Comparison of ENCODE assay signal across 8 cellular contexts in the genomic region with DNA sequence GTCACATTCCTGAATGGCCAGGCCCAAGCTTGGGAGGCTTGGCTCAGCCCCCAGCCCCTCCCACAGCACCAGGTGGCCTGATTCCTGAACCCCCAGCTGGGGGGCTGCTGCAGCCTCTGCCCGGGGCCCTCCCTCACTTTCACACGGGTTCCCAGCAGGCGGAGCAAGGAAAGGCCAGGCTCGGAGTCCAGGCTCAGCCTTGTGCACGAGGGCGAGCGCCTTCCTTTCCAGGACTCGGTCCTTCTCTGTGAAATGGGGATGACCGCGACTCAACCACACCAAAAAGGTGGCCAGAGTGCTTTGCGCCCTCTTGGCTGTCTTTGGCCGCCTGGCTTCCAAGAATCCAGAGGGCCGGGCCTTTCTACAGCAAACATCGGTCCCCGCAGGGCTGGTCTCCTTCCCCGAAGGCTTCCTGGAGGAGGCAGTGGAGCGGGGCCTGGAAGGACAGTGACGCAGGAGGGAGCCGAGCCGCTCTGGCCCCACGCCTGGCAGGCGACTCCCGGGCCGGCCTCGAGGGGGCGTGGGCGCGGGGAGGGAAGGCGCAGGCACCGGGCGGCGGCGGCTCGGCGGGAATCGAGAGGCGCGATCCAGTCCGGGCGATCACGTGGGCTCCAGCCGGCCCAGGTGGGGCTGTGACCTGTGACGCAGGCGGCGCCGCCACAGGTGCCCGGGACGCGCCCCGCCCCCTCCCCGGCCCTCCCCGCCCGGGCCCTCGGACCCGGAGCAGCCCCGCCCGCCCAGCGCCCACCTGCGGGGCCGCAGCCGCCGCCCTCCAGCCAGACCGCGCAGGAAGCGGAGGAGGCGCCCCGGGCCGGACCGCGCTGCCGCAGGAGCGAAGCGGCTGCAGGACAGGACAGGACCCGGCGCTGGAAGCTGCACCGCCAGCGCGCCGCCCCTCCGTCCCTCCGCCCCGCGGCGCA.
A peak's percentile ranks its signal among the peaks of the same experiment; 100 is the strongest.
DNase-seq lines count a peak whose midpoint lies in the region; ATAC-seq and FAIRE-seq lines count a peak whose summit lies in the region.

TSS of gene ARHGEF16 (plus strand) at position 775 of the 920 bp plus-strand sequence. CDS start 8,420 bp downstream, outside the sequence.

- H3K36me3 ChIP-seq in mucosa of rectum (ENCODE audit: control insufficient read depth in 2 of 2, insufficient read depth in 2 of 2, low read length in 2 of 2), result no peaks in the 10 kb centered on the region

- H3K4me1 ChIP-seq in mucosa of rectum (ENCODE audit: control insufficient read depth in 2 of 2, insufficient read depth in 2 of 2, low read length in 2 of 2), result peaks cover 47 to 50% of the 10 kb centered on the region in 2 donors

- ATAC-seq in HG03460 (IDR thresholded peaks at IDR 0.05; ENCODE audit: unreplicated experiment), result no peak

- peak within 1 kb of the TSS; percentile 56 to 81 for H3K9ac ChIP-seq in mucosa of rectum (ENCODE audit: low read depth in 1 of 2, low read length in 2 of 2)

- peak; percentile 30 for FAIRE-seq in urothelium cell line (lab: Jason Lieb, UNC)

- no peaks in the 10 kb centered on the region for H3K9me3 ChIP-seq in mucosa of rectum (ENCODE audit: control insufficient read depth in 2 of 2, low read length in 2 of 2)

- H3K27ac ChIP-seq in epithelial cell of prostate (peak within 1 kb of the TSS; percentile 46), mucosa of rectum (ENCODE audit: low read depth in 2 of 2, low read length in 2 of 2) (peak within 1 kb of the TSS; percentile 92 to 94)

- H3K27me3 ChIP-seq in mucosa of rectum (ENCODE audit: control insufficient read depth in 2 of 2, insufficient read depth in 2 of 2, low read length in 2 of 2), result peaks cover 0 to 2% of the 10 kb centered on the region in 2 donors

- DNase-seq in EL (peak; percentile 57), NCI-H1092 (lab: John Stamatoyannopoulos, UW) (peak; percentile 10), epithelial cell of prostate (ENCODE audit: low read depth, low spot score) (no peak), urothelium cell line (ENCODE audit: low spot score) (peak; percentile 72), COLO829 (ENCODE audit: low spot score) (no peak)
- DNase-seq in activated CD4-positive, CD25-positive, alpha-beta regulatory T cell treated with anti-CD3 and anti-CD28 coated beads, Interleukin-2, amount 50 U/mL, for 72 hours, result peak; percentile 43

- H3K4me3 ChIP-seq in mucosa of rectum (ENCODE audit: low read length in 2 of 2), result peak within 1 kb of the TSS; percentile 72 to 73

Comparison
In these comparisons a context has a peak if more than half of its experiments do, and no peak if none do; other contexts are left out.
1. DNase-seq: peak in EL (single experiment), NCI-H1092 (single experiment), activated CD4-positive, CD25-positive, alpha-beta regulatory T cell treated with anti-CD3 and anti-CD28 coated beads, Interleukin-2, amount 50 U/mL, for 72 hours (single experiment) and urothelium cell line (single experiment); none in epithelial cell of prostate (single experiment) and COLO829 (single experiment).